In genomic region chr5:98791110-98791509, GRCh38 we compare ENCODE assay signal across 29 cellular contexts. TPM values are rescaled to one million over a fixed set of nuclear protein-coding genes. Genes with fewer than 3 reads are reported as not detected.
DNase-seq lines count a peak whose midpoint lies in the region; ATAC-seq, FAIRE-seq and TF ChIP-seq lines count a peak whose summit lies in the region.
"Had no signal": no experiment of that assay in that cellular context is flagged by ENCODE, and none has a peak within 500 bp of the region (broad histone marks: within the 10 kb centered on the region; RNA-seq: fewer than 3 reads in every experiment).

No MANE protein-coding gene starts in this region.

- peak overlapping the region; percentile 36 for H3K27ac Mint-ChIP-seq in osteocyte (ENCODE audit: unreplicated experiment)
- H3K27ac Mint-ChIP-seq: activated CD8-positive, alpha-beta T cell treated with anti-CD3 and anti-CD28 coated beads for 36 hours; activated naive CD8-positive, alpha-beta T cell treated with anti-CD3 and anti-CD28 coated beads for 36 hours; activated T-helper 2 cell treated with anti-CD3 and anti-CD28 coated beads, Interferon-gamma antibody, Interleukin-2, Interleukin-4, amounts not matched to agents 10 μg/mL and 5 μg/mL and 100 μg/mL, durations not matched to agents 14 hours and 24 hours and 36 hours; natural killer cell had no signal

- H3K27me3 Mint-ChIP-seq in osteocyte (ENCODE audit: unreplicated experiment): no peaks in the 10 kb centered on the region
- H3K27me3 Mint-ChIP-seq: activated CD8-positive, alpha-beta T cell treated with anti-CD3 and anti-CD28 coated beads for 36 hours; activated naive CD8-positive, alpha-beta T cell treated with anti-CD3 and anti-CD28 coated beads for 36 hours had no signal

- intact Hi-C loops in left cardiac atrium (cut with DNase I): no loop called here

- H3K36me3 Mint-ChIP-seq in osteocyte (ENCODE audit: unreplicated experiment): peaks cover 56% of the 10 kb centered on the region
- H3K36me3 Mint-ChIP-seq: natural killer cell had no signal

- H3K4me1 ChIP-seq in KMS-11 (ENCODE audit: low read depth, poor library complexity, severe bottlenecking): peaks cover 44% of the 10 kb centered on the region

- H2AFZ ChIP-seq in KMS-11 (ENCODE audit: low read depth): no peak overlapping the region

- H4K20me1 ChIP-seq in KMS-11 (ENCODE audit: insufficient read depth): peaks cover 14% of the 10 kb centered on the region; the same call in 1 of the 2 replicates

- no peak overlapping the region for H3K27ac ChIP-seq in KMS-11
- H3K27ac ChIP-seq: cardiac muscle cell, pancreas, suprapubic skin had no signal

- no peak for TF ChIP-seq CTCF in KMS-11 (conservative IDR thresholded peaks at IDR 0.05; ENCODE audit: low read depth, low read length)
- no peak for TF ChIP-seq CTCF in osteocyte (IDR thresholded peaks at IDR 0.05)

- no peak overlapping the region for H3K4me3 ChIP-seq in KMS-11 (IDR thresholded peaks at IDR 0.05; ENCODE audit: insufficient read depth, low read depth, low read length)
- H3K4me3 ChIP-seq: cardiac muscle cell, esophagus squamous epithelium, pancreas, suprapubic skin had no signal

- peak overlapping the region; percentile 5; the same call in 1 of the 2 replicates for H3K4me2 ChIP-seq in KMS-11

- no peaks in the 10 kb centered on the region for H3K27me3 ChIP-seq in KMS-11 (ENCODE audit: insufficient read depth, low read depth)
- H3K27me3 ChIP-seq: cardiac muscle cell, esophagus squamous epithelium, pancreas, suprapubic skin had no signal

- no peak overlapping the region for H3K9ac ChIP-seq in KMS-11

- DNase-seq in GM12892 (ENCODE audit: insufficient read length) (no peak), left cardiac atrium (no peak), osteocyte (ENCODE audit: extremely low spot score, unreplicated experiment) (no peak), NCI-H1694 (lab: John Stamatoyannopoulos, UW) (no peak), NCI-H1417 (lab: John Stamatoyannopoulos, UW) (no peak)
- no peak for DNase-seq in activated CD4-positive, alpha-beta T cell treated with anti-CD3 and anti-CD28 coated beads for 4 hours
- DNase-seq in activated naive CD4-positive, alpha-beta T cell (lab: John Stamatoyannopoulos, UW): no peak
- DNase-seq: activated CD4-positive, alpha-beta T cell treated with anti-CD3 and anti-CD28 coated beads for 1 hour; activated CD8-positive, alpha-beta T cell treated with anti-CD3 and anti-CD28 coated beads for 36 hours; activated naive CD8-positive, alpha-beta T cell treated with anti-CD3 and anti-CD28 coated beads for 36 hours; aorta; C1 segment of cervical spinal cord; cortex of kidney; DMS79 treated with DMSO at 0.1 percent for 48 hours; esophagus squamous epithelium; midbrain; natural killer cell; NCI-H1048; NCI-H187 treated with DMSO at 0.1 percent for 48 hours; NCI-H226; NCI-H82; pancreas; retina; stimulated activated CD4-positive, alpha-beta T cell treated with anti-CD3 and anti-CD28 coated beads, Interleukin-12 subunit alpha, Interleukin-12 subunit beta, amount 100 ng/mL, for 4 hours; stimulated activated CD4-positive, alpha-beta T cell treated with anti-CD3 and anti-CD28 coated beads, Interleukin-4, amount 100 ng/mL, for 1 hour had no signal

- H3K4me3 Mint-ChIP-seq in osteocyte (ENCODE audit: unreplicated experiment): no peak overlapping the region
- H3K4me3 Mint-ChIP-seq: activated CD8-positive, alpha-beta T cell treated with anti-CD3 and anti-CD28 coated beads for 36 hours; activated naive CD8-positive, alpha-beta T cell treated with anti-CD3 and anti-CD28 coated beads for 36 hours; natural killer cell had no signal

- peaks cover 69% of the 10 kb centered on the region for H3K4me1 Mint-ChIP-seq in osteocyte (ENCODE audit: unreplicated experiment)
- H3K4me1 Mint-ChIP-seq: natural killer cell had no signal

- peak; percentile 40 for FAIRE-seq in GM12892 (lab: Jason Lieb, UNC)
- FAIRE-seq: pancreas had no signal

- TF ChIP-seq POLR2A in GM12892 (IDR thresholded peaks at IDR 0.05; ENCODE audit: low read depth, low read length): no peak

- H3K79me2 ChIP-seq in KMS-11 (ENCODE audit: insufficient read depth, low read depth): peaks cover 66% of the 10 kb centered on the region; the same call in 1 of the 2 replicates

- peak; percentile 40 to 55 for ATAC-seq in left cardiac atrium
- ATAC-seq: activated CD8-positive, alpha-beta T cell treated with anti-CD3 and anti-CD28 coated beads for 36 hours; natural killer cell; pancreas had no signal

- no peaks in the 10 kb centered on the region for H3K9me3 Mint-ChIP-seq in osteocyte (ENCODE audit: unreplicated experiment)
- H3K9me3 Mint-ChIP-seq: activated CD8-positive, alpha-beta T cell treated with anti-CD3 and anti-CD28 coated beads for 36 hours; activated naive CD8-positive, alpha-beta T cell treated with anti-CD3 and anti-CD28 coated beads for 36 hours; activated T-helper 2 cell treated with anti-CD3 and anti-CD28 coated beads, Interferon-gamma antibody, Interleukin-2, Interleukin-4, amounts not matched to agents 10 μg/mL and 5 μg/mL and 100 μg/mL, durations not matched to agents 14 hours and 24 hours and 36 hours; natural killer cell had no signal

- no peaks in the 10 kb centered on the region; the same call in 1 of the 2 replicates for H3K36me3 ChIP-seq in KMS-11 (ENCODE audit: insufficient read depth)
- H3K36me3 ChIP-seq: cardiac muscle cell had no signal

RNA-seq across cellular contexts. Expression of gene RGMB, which starts 17.6 kb away (rescaled TPM):
- 3.9 TPM for polyA plus RNA-seq in GM12892 (2012; ENCODE audit: missing spikeins)
- total RNA-seq in left cardiac atrium: 10 to 100 TPM; 15.4 to 15.6 TPM
- total RNA-seq in osteocyte: 111 and 116 TPM in 2 replicates
